ENCODE assay signal across 1 cellular context in the genomic region with DNA sequence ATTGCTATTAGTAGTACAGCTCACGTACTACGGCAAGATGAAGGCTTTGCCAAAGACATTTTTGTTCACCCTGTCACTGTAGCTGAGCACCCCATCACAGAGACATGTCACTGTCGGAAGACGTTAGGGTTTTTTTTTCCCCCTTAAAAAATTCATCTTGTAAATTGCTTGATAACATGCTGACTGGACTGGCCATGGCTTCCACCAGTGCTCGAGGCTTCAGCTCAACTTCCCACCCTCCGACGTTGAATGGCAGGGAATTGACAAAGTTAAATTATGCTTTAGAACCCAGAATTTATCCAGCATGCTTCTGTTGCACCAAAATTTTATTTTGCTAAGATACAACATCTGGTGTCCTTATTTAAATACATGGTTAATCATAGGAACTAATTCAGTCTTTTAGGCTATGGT.
TF ChIP-seq lines count a peak whose summit lies in the region.

No MANE protein-coding gene starts in this region.

TF ChIP-seq in GM12878, 131 proteins besides CTCF, POLR2A, EP300 and RAD21 (continued from another document):
- TF ChIP-seq, protein P1, sequence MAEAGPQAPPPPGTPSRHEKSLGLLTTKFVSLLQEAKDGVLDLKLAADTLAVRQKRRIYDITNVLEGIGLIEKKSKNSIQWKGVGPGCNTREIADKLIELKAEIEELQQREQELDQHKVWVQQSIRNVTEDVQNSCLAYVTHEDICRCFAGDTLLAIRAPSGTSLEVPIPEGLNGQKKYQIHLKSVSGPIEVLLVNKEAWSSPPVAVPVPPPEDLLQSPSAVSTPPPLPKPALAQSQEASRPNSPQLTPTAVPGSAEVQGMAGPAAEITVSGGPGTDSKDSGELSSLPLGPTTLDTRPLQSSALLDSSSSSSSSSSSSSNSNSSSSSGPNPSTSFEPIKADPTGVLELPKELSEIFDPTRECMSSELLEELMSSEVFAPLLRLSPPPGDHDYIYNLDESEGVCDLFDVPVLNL (IDR thresholded peaks at IDR 0.05; ENCODE audit: low read depth, low read length): no peak
- TF ChIP-seq PAX8 (IDR thresholded peaks at IDR 0.05) (no peak), SRF (IDR thresholded peaks at IDR 0.05; ENCODE audit: low read depth in 2 of 2, low read length in 2 of 2) (no peak), BHLHE40 (IDR thresholded peaks at IDR 0.05; ENCODE audit: borderline replicate concordance in 1 of 2, low read depth in 2 of 2, low read length in 1 of 2) (no peak), ZNF622 (IDR thresholded peaks at IDR 0.05) (no peak), ZNF24 (IDR thresholded peaks at IDR 0.05) (no peak), ZBED1 (IDR thresholded peaks at IDR 0.05; ENCODE audit: borderline replicate concordance) (no peak), POLR2AphosphoS2 (IDR thresholded peaks at IDR 0.05; ENCODE audit: low read depth, low read length) (no peak), NFIC (IDR thresholded peaks at IDR 0.05; ENCODE audit: low read depth, low read length) (no peak), DPF2 (IDR thresholded peaks at IDR 0.05) (no peak)
